2 cellular contexts compared by ENCODE assay signal in the genomic region with DNA sequence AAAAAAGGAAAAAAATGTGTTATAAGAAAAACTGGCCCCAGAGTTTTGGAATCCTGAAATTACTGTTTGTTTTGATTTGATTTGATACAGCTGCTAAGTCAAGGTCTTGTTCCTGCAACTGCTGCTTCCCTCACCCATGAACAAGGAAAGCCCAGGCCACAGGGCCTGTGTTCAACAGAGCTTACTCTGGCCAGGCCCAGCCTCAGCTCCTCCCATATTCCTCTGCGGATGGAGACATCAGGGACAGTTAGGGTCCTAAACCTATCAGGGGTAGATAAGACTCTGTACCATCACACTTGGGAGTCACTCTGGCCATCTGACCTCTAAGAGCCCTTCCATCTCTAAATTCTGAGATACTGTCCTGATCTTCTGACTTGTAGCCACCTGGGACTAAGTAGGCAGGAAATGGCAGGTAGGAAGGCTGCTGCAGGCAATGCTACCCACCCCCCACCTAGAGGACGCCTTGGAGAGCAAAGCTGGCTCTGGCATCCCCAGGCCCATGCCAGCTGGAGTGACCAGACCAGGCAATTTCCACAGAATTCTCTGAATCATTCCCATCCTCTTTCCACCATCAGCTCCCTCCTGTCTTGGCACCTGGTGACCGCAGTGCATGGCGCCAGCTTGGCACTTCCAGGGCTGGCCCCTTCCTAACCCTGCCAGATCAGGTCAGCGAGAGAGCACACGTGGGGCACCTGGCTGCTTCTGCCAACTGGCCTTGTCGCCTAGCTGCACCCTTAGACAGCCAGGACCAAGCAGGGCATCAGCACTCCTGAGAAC.
TF ChIP-seq lines count a peak whose summit lies in the region.

No MANE protein-coding gene starts in this region.

TF ChIP-seq in HepG2, 621 proteins besides CTCF, POLR2A, EP300 and RAD21:
- TF ChIP-seq, protein P1, sequence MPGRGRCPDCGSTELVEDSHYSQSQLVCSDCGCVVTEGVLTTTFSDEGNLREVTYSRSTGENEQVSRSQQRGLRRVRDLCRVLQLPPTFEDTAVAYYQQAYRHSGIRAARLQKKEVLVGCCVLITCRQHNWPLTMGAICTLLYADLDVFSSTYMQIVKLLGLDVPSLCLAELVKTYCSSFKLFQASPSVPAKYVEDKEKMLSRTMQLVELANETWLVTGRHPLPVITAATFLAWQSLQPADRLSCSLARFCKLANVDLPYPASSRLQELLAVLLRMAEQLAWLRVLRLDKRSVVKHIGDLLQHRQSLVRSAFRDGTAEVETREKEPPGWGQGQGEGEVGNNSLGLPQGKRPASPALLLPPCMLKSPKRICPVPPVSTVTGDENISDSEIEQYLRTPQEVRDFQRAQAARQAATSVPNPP (CRISPR knock-in tag; IDR thresholded peaks at IDR 0.05) = no peak
- TF ChIP-seq, protein P2, sequence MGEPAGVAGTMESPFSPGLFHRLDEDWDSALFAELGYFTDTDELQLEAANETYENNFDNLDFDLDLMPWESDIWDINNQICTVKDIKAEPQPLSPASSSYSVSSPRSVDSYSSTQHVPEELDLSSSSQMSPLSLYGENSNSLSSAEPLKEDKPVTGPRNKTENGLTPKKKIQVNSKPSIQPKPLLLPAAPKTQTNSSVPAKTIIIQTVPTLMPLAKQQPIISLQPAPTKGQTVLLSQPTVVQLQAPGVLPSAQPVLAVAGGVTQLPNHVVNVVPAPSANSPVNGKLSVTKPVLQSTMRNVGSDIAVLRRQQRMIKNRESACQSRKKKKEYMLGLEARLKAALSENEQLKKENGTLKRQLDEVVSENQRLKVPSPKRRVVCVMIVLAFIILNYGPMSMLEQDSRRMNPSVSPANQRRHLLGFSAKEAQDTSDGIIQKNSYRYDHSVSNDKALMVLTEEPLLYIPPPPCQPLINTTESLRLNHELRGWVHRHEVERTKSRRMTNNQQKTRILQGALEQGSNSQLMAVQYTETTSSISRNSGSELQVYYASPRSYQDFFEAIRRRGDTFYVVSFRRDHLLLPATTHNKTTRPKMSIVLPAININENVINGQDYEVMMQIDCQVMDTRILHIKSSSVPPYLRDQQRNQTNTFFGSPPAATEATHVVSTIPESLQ (CRISPR knock-in tag; conservative IDR thresholded peaks at IDR 0.05) = no peak
- TF ChIP-seq, protein P3, sequence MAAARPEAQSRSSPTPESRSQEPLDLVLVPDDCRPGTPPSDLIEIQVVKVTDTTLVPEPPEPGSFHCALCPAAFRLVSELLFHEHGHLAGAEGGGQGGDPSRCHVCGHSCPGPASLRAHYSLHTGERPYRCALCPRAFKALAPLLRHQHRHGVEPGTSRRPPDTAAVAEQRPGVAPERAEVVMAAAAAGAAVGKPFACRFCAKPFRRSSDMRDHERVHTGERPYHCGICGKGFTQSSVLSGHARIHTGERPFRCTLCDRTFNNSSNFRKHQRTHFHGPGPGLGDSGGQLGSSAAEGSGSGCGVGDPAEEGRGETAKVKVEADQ (CRISPR knock-in tag; IDR thresholded peaks at IDR 0.05; ENCODE audit: borderline replicate concordance) = no peak
- TF ChIP-seq, protein P4, sequence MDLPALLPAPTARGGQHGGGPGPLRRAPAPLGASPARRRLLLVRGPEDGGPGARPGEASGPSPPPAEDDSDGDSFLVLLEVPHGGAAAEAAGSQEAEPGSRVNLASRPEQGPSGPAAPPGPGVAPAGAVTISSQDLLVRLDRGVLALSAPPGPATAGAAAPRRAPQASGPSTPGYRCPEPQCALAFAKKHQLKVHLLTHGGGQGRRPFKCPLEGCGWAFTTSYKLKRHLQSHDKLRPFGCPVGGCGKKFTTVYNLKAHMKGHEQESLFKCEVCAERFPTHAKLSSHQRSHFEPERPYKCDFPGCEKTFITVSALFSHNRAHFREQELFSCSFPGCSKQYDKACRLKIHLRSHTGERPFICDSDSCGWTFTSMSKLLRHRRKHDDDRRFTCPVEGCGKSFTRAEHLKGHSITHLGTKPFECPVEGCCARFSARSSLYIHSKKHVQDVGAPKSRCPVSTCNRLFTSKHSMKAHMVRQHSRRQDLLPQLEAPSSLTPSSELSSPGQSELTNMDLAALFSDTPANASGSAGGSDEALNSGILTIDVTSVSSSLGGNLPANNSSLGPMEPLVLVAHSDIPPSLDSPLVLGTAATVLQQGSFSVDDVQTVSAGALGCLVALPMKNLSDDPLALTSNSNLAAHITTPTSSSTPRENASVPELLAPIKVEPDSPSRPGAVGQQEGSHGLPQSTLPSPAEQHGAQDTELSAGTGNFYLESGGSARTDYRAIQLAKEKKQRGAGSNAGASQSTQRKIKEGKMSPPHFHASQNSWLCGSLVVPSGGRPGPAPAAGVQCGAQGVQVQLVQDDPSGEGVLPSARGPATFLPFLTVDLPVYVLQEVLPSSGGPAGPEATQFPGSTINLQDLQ (CRISPR knock-in tag; IDR thresholded peaks at IDR 0.05) = no peak
- TF ChIP-seq WIZ (CRISPR knock-in tag; IDR thresholded peaks at IDR 0.05) = no peak
- no peak for TF ChIP-seq NCOA5 (CRISPR knock-in tag; IDR thresholded peaks at IDR 0.05)
- TF ChIP-seq ZNF720 (CRISPR knock-in tag; IDR thresholded peaks at IDR 0.05) = no peak
- TF ChIP-seq MED8 (CRISPR knock-in tag; IDR thresholded peaks at IDR 0.05; ENCODE audit: insufficient replicate concordance) = no peak
- TF ChIP-seq, protein P5, sequence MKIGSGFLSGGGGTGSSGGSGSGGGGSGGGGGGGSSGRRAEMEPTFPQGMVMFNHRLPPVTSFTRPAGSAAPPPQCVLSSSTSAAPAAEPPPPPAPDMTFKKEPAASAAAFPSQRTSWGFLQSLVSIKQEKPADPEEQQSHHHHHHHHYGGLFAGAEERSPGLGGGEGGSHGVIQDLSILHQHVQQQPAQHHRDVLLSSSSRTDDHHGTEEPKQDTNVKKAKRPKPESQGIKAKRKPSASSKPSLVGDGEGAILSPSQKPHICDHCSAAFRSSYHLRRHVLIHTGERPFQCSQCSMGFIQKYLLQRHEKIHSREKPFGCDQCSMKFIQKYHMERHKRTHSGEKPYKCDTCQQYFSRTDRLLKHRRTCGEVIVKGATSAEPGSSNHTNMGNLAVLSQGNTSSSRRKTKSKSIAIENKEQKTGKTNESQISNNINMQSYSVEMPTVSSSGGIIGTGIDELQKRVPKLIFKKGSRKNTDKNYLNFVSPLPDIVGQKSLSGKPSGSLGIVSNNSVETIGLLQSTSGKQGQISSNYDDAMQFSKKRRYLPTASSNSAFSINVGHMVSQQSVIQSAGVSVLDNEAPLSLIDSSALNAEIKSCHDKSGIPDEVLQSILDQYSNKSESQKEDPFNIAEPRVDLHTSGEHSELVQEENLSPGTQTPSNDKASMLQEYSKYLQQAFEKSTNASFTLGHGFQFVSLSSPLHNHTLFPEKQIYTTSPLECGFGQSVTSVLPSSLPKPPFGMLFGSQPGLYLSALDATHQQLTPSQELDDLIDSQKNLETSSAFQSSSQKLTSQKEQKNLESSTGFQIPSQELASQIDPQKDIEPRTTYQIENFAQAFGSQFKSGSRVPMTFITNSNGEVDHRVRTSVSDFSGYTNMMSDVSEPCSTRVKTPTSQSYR (CRISPR knock-in tag; IDR thresholded peaks at IDR 0.05; ENCODE audit: borderline replicate concordance) = no peak
- no peak for TF ChIP-seq XBP1 (CRISPR knock-in tag; IDR thresholded peaks at IDR 0.05)
- TF ChIP-seq CHD4 (IDR thresholded peaks at IDR 0.05; ENCODE audit: borderline replicate concordance, low read length) = no peak
- no peak for TF ChIP-seq ZNF552 (CRISPR knock-in tag; IDR thresholded peaks at IDR 0.05; ENCODE audit: borderline replicate concordance)
- no peak for TF ChIP-seq SPEN (CRISPR knock-in tag; IDR thresholded peaks at IDR 0.05; ENCODE audit: low read depth)

TF ChIP-seq in H1, 55 proteins besides CTCF, POLR2A, EP300 and RAD21:
- TF ChIP-seq SIX5 (IDR thresholded peaks at IDR 0.05; ENCODE audit: low read depth, low read length) = no peak
- TF ChIP-seq POU5F1 (IDR thresholded peaks at IDR 0.05; ENCODE audit: low read depth, low read length) = no peak
- no peak for TF ChIP-seq CREB1 (IDR thresholded peaks at IDR 0.05)
- TF ChIP-seq, protein P6, sequence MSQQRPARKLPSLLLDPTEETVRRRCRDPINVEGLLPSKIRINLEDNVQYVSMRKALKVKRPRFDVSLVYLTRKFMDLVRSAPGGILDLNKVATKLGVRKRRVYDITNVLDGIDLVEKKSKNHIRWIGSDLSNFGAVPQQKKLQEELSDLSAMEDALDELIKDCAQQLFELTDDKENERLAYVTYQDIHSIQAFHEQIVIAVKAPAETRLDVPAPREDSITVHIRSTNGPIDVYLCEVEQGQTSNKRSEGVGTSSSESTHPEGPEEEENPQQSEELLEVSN (IDR thresholded peaks at IDR 0.05) = no peak
- TF ChIP-seq, protein P7, sequence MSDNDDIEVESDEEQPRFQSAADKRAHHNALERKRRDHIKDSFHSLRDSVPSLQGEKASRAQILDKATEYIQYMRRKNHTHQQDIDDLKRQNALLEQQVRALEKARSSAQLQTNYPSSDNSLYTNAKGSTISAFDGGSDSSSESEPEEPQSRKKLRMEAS (IDR thresholded peaks at IDR 0.05) = no peak
- TF ChIP-seq CBX8 (IDR thresholded peaks at IDR 0.05; ENCODE audit: borderline replicate concordance, low read depth, low read length) = no peak
- no peak for TF ChIP-seq RFX5 (IDR thresholded peaks at IDR 0.05; ENCODE audit: borderline replicate concordance, low read depth, low read length)
- TF ChIP-seq CBX5 (IDR thresholded peaks at IDR 0.05; ENCODE audit: low read depth, low read length) = no peak
